ENCODE assay signal across 10 cellular contexts in genomic region chr3:80113331-80113730, GRCh38.
"Had no signal": no experiment of that assay in that cellular context is flagged by ENCODE, and none has a peak within 500 bp of the region (broad histone marks: within the 10 kb centered on the region; RNA-seq: fewer than 3 reads in every experiment).

No MANE protein-coding gene starts in this region.

- H3K9me3 ChIP-seq: HAP-1 had no signal

- H2AFZ ChIP-seq: GM23248 had no signal

- ATAC-seq: HCT116, K562 had no signal

- H3K27ac ChIP-seq: GM23248, HL-60 had no signal

- FAIRE-seq: K562 had no signal

- H3K4me1 ChIP-seq: HAP-1 had no signal

- H3K36me3 ChIP-seq: HAP-1 had no signal

- DNase-seq: GM23248, GOT3, H7, HFFc6, IMR-90, KG1 had no signal

- H3K4me3 ChIP-seq: GM23248, HAP-1, K562 had no signal

- H3K9ac ChIP-seq: GM23248 had no signal
